In genomic region chr19:4909897-4910593, GRCh38 we compare ENCODE assay signal across 8 cellular contexts. TPM values are rescaled to one million over a fixed set of nuclear protein-coding genes. Genes with fewer than 3 reads are reported as not detected.
DNase-seq lines count a peak whose midpoint lies in the region; ATAC-seq lines count a peak whose summit lies in the region.

No MANE protein-coding gene starts in this region.

- no peaks in the 10 kb centered on the region for H3K27me3 ChIP-seq in ACC112 (ENCODE audit: insufficient read depth, low read length)

- H3K27ac ChIP-seq in ACC112 (ENCODE audit: low read depth, low read length) = peak overlapping the region; percentile 86

- peak overlapping the region; percentile 60 for H2AFZ ChIP-seq in ACC112 (ENCODE audit: low read length, unreplicated experiment)

- H3K36me3 ChIP-seq in ACC112 (ENCODE audit: insufficient read depth, low read length) = 0 out of 2 replicates have a peak, but pooled peaks cover 2% of the 10 kb centered on the region

- ATAC-seq in GM19035 (IDR thresholded peaks at IDR 0.05; ENCODE audit: unreplicated experiment) (peak; percentile 78), HG03354 (IDR thresholded peaks at IDR 0.05; ENCODE audit: poor library complexity, severe bottlenecking, unreplicated experiment) (peak; percentile 73)

- H3K4me3 ChIP-seq in ACC112 (ENCODE audit: low read depth, low read length) = peak overlapping the region; percentile 88

- DNase-seq in NCI-H510A (lab: John Stamatoyannopoulos, UW) (peak; percentile 97), cerebellum (ENCODE audit: low spot score) (peak; percentile 96), kidney glomerular epithelial cell (lab: John Stamatoyannopoulos, UW) (peak; percentile 67)
- DNase-seq in activated CD4-positive, alpha-beta T cell treated with anti-CD3 and anti-CD28 coated beads for 1 hour = peak; percentile 88
- peak; percentile 85 to 91 for DNase-seq in stimulated activated CD4-positive, alpha-beta T cell treated with anti-CD3 and anti-CD28 coated beads, Interleukin-15, amount 100 ng/mL, for 1 hour (ENCODE audit: low read depth in 1 of 2, low spot score in 1 of 2)

- peaks cover 41% of the 10 kb centered on the region for H3K79me2 ChIP-seq in ACC112 (ENCODE audit: control insufficient read depth, insufficient read depth, low read length, unreplicated experiment)

- peaks cover 21% of the 10 kb centered on the region for H3K4me1 ChIP-seq in ACC112 (ENCODE audit: control insufficient read depth, insufficient read depth, low read length, unreplicated experiment)

RNA-seq across cellular contexts. Expression of gene UHRF1, which starts 0.7 kb away (rescaled TPM):
- total RNA-seq in cerebellum = 22.9 TPM

RNA-seq across cellular contexts. Expression of gene ARRDC5, which starts 7.3 kb away (rescaled TPM):
- total RNA-seq in cerebellum = not detected

RNA-seq across cellular contexts. Expression of gene PLIN3, which starts 42.6 kb away (rescaled TPM):
- total RNA-seq in cerebellum = 12.7 TPM

RNA-seq across cellular contexts. Expression of gene KDM4B, which starts 58.9 kb away (rescaled TPM):
- 39.7 TPM for total RNA-seq in cerebellum

Comparison
In these comparisons a context has a peak if more than half of its experiments do, and no peak if none do; other contexts are left out.
1. Peak in every context shown above with its lines: DNase-seq, ATAC-seq, H3K4me3 ChIP-seq and H3K27ac ChIP-seq.